ENCODE assay signal across 14 cellular contexts in the genomic region with DNA sequence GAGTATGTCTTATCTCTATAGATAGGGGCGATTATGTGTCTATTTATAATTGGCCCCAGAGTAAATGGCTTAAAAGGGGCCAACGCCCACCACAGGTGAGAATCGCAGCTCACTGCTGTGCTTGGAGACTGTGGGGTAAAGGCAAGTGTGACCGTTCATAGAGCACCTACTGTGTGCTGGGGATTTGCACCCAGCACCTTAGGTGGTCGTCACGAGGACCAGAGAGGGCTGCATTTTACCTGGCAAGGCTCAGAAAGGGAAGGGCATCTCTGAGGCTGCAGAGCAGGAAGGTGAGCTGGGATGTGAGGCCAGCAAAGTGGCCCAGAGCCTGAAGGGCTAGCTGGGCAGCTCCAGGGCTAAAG. TPM values are rescaled to one million over a fixed set of nuclear protein-coding genes. Genes with fewer than 3 reads are reported as not detected.
A peak's percentile ranks its signal among the peaks of the same experiment; 100 is the strongest.
DNase-seq lines count a peak whose midpoint lies in the region; ATAC-seq, FAIRE-seq and TF ChIP-seq lines count a peak whose summit lies in the region.
"Had no signal": no experiment of that assay in that cellular context is flagged by ENCODE, and none has a peak within 500 bp of the region (broad histone marks: within the 10 kb centered on the region; RNA-seq: fewer than 3 reads in every experiment).

No MANE protein-coding gene starts in this region.

- peaks cover 1% of the 10 kb centered on the region for H3K27me3 Mint-ChIP-seq in activated naive CD4-positive, alpha-beta T cell treated with anti-CD3 and anti-CD28 coated beads, Interleukin-2, amount 50 U/mL, for 24 hours
- H3K27me3 Mint-ChIP-seq in activated CD4-positive, alpha-beta memory T cell treated with anti-CD3 and anti-CD28 coated beads, Interleukin-2, amount 10 ng/mL, durations not matched to agents 7 days and 5 days, result peaks cover 18% of the 10 kb centered on the region

- no peak overlapping the region for H2AFZ ChIP-seq in HepG2 (ENCODE audit: low read length)

- H3K36me3 ChIP-seq in HepG2 (replicated peaks in 1 of 2; ENCODE audit: control insufficient read depth in 1 of 2, insufficient read depth in 2 of 2, low read length in 2 of 2), result no peaks in the 10 kb centered on the region
- no peaks in the 10 kb centered on the region for H3K36me3 ChIP-seq in stomach
- H3K36me3 ChIP-seq: breast epithelium, sigmoid colon, WERI-Rb-1 had no signal

- CTCF ChIA-PET in activated CD4-positive, alpha-beta memory T cell treated with anti-CD3 and anti-CD28 coated beads, Interleukin-2, amount 10 ng/mL, durations not matched to agents 7 days and 5 days (lab: Charles Lee), result interaction anchor here (1.4 kb wide), 1 partner anchor 11 kb away, joined by 4 read pairs; no protein-coding TSS in a partner anchor
- CTCF ChIA-PET in HepG2 (lab: Yijun Ruan, JAX; ENCODE audit: low intra/inter-chr PET ratio, low total read pairs), result no interaction called here

- in situ Hi-C loops in HepG2 (cut with HindIII; ENCODE audit: extremely low pct_ligation_motif_present, low pct_unique_long_range_greater_than_20kb), result no loop called here

- no peaks in the 10 kb centered on the region for H3K79me2 ChIP-seq in HepG2 (ENCODE audit: insufficient read depth, low read length)

- H3K9me3 ChIP-seq in HepG2 (ENCODE audit: low read length) (no peaks in the 10 kb centered on the region), stomach (no peaks in the 10 kb centered on the region)
- H3K9me3 ChIP-seq: breast epithelium, sigmoid colon had no signal

- peak overlapping the region; percentile 100; the same call in 1 of the 2 replicates for H3K4me2 ChIP-seq in HepG2 (ENCODE audit: low read depth, low read length)

- H3K4me1 ChIP-seq in HepG2 (ENCODE audit: insufficient read depth, low read length) (peaks cover 27% of the 10 kb centered on the region), stomach (peaks cover 14 to 24% (median 17%) of the 10 kb centered on the region in 4 donors)

- H3K27ac ChIP-seq in HepG2 (ENCODE audit: extremely low read length, insufficient read depth, low read length), result no peak overlapping the region
- H3K27ac ChIP-seq in stomach, result no peak overlapping the region
- H3K27ac ChIP-seq: breast epithelium, sigmoid colon, WERI-Rb-1 had no signal

- POLR2A ChIA-PET in activated CD4-positive, alpha-beta memory T cell treated with anti-CD3 and anti-CD28 coated beads, Interleukin-2, amount 10 ng/mL, durations not matched to agents 7 days and 5 days (lab: Charles Lee), result interaction anchor here (1.1 kb wide), 1 partner anchor 67 kb away, joined by 3 read pairs; no protein-coding TSS in a partner anchor
- POLR2A ChIA-PET in HepG2 (lab: Yijun Ruan, JAX), result no interaction called here

- peak overlapping the region; percentile 59 for H3K4me3 Mint-ChIP-seq in activated naive CD4-positive, alpha-beta T cell treated with anti-CD3 and anti-CD28 coated beads, Interleukin-2, amount 50 U/mL, for 24 hours
- peak overlapping the region; percentile 43 for H3K4me3 Mint-ChIP-seq in activated CD4-positive, alpha-beta memory T cell treated with anti-CD3 and anti-CD28 coated beads, Interleukin-2, amount 10 ng/mL, durations not matched to agents 7 days and 5 days

- ATAC-seq in HepG2, result no peak

- no peaks in the 10 kb centered on the region for H4K20me1 ChIP-seq in HepG2 (ENCODE audit: insufficient read depth, low read length)

- whole genome bisulfite sequencing in HepG2 (ENCODE audit: low lambda C conversion rate), result 55% methylated on average over 6 of the region's 6 CpGs
- 21 to 42% (median 31%) methylated on average over 6 of the region's 6 CpGs for whole genome bisulfite sequencing in stomach, 5 donors

- H3K27me3 ChIP-seq in HepG2 (ENCODE audit: control insufficient read depth in 1 of 2, insufficient read depth in 2 of 2, low read length in 2 of 2) (peaks cover 5 to 31% of the 10 kb centered on the region in 2 experiments; a peak in 4 of 5 replicates), stomach (peaks cover 0 to 38% (median 21%) of the 10 kb centered on the region in 3 donors)

- no peak for TF ChIP-seq RAD21 in HepG2 (CRISPR knock-in tag; IDR thresholded peaks at IDR 0.05)

- peaks cover 39% of the 10 kb centered on the region for H3K4me1 Mint-ChIP-seq in activated naive CD4-positive, alpha-beta T cell treated with anti-CD3 and anti-CD28 coated beads, Interleukin-2, amount 50 U/mL, for 24 hours
- peaks cover 33% of the 10 kb centered on the region for H3K4me1 Mint-ChIP-seq in activated CD4-positive, alpha-beta memory T cell treated with anti-CD3 and anti-CD28 coated beads, Interleukin-2, amount 10 ng/mL, durations not matched to agents 7 days and 5 days

- TF ChIP-seq CTCF in HepG2 (CRISPR knock-in tag; IDR thresholded peaks at IDR 0.05) (no peak), stomach (IDR thresholded peaks at IDR 0.05) (no peak)

- FAIRE-seq in HepG2 (lab: Jason Lieb, UNC), result no peak

- no peak overlapping the region for H3K9ac ChIP-seq in HepG2 (ENCODE audit: insufficient read depth, low read depth, low read length)

- intact Hi-C loops in HepG2 (cut with micrococcal nuclease; ENCODE audit: unreplicated experiment), result no loop called here
- intact Hi-C loops in stomach (cut with DNase I; ENCODE audit: low total_unique reads), result no loop called here

- BruUV-seq in HepG2 (replicated peaks; lab: Mats Ljungman, UMichigan), result no TSS peak

- TF ChIP-seq EP300 in HepG2 (IDR thresholded peaks at IDR 0.05; ENCODE audit: low read depth in 2 of 2, low read length in 2 of 2) (no peak), HepG2 (CRISPR knock-in tag; IDR thresholded peaks at IDR 0.05; ENCODE audit: borderline replicate concordance) (no peak), stomach (IDR thresholded peaks at IDR 0.05) (no peak)

- no peaks in the 10 kb centered on the region for H3K36me3 Mint-ChIP-seq in activated naive CD4-positive, alpha-beta T cell treated with anti-CD3 and anti-CD28 coated beads, Interleukin-2, amount 50 U/mL, for 24 hours
- no peaks in the 10 kb centered on the region for H3K36me3 Mint-ChIP-seq in activated CD4-positive, alpha-beta memory T cell treated with anti-CD3 and anti-CD28 coated beads, Interleukin-2, amount 10 ng/mL, durations not matched to agents 7 days and 5 days (ENCODE audit: low read depth)

- no peak overlapping the region for H3K27ac Mint-ChIP-seq in activated naive CD4-positive, alpha-beta T cell treated with anti-CD3 and anti-CD28 coated beads, Interleukin-2, amount 50 U/mL, for 24 hours
- H3K27ac Mint-ChIP-seq in activated CD4-positive, alpha-beta memory T cell treated with anti-CD3 and anti-CD28 coated beads, Interleukin-2, amount 10 ng/mL, durations not matched to agents 7 days and 5 days, result no peak overlapping the region

- H3K4me3 ChIP-seq in HepG2 (replicated peaks in 1 of 3; ENCODE audit: insufficient read depth in 1 of 3, low read depth in 2 of 3, low read length in 3 of 3) (no peak overlapping the region), stomach (peak overlapping the region in 3 of 4 donors; percentile 37 to 48 (median 38))

- TF ChIP-seq POLR2A in HepG2 (IDR thresholded peaks at IDR 0.05; ENCODE audit: insufficient read depth in 1 of 2, low read depth in 2 of 2, low read length in 2 of 2) (no peak), stomach (IDR thresholded peaks at IDR 0.05) (no peak)

- no peaks in the 10 kb centered on the region for H3K9me3 Mint-ChIP-seq in activated naive CD4-positive, alpha-beta T cell treated with anti-CD3 and anti-CD28 coated beads, Interleukin-2, amount 50 U/mL, for 24 hours
- no peaks in the 10 kb centered on the region for H3K9me3 Mint-ChIP-seq in activated CD4-positive, alpha-beta memory T cell treated with anti-CD3 and anti-CD28 coated beads, Interleukin-2, amount 10 ng/mL, durations not matched to agents 7 days and 5 days

- DNase-seq in activated naive CD4-positive, alpha-beta T cell treated with Interleukin-2 at 50 U/mL for 16 hours, result no peak
- no peak for DNase-seq in activated CD4-positive, alpha-beta memory T cell treated with anti-CD3 and anti-CD28 coated beads, Interleukin-2, amount 10 ng/mL, durations not matched to agents 7 days and 5 days
- no peak for DNase-seq in HepG2 (ENCODE audit: low spot score)
- DNase-seq in stomach, result no peak
- DNase-seq in H4 (ENCODE audit: low spot score), result no peak
- DNase-seq in NCI-H748 treated with DMSO at 0.1 percent for 48 hours (lab: John Stamatoyannopoulos, UW), result no peak
- DNase-seq in NCI-H187 treated with DMSO at 0.1 percent for 48 hours (lab: John Stamatoyannopoulos, UW), result no peak
- DNase-seq: Kasumi-1, NCI-H146, NCI-H524, sigmoid colon, WERI-Rb-1 had no signal

TF ChIP-seq in HepG2, 621 proteins besides CTCF, POLR2A, EP300 and RAD21:
- TF ChIP-seq ZNF768 (CRISPR knock-in tag; IDR thresholded peaks at IDR 0.05) (peak; percentile 17; the same call in 1 of the 2 replicates), IKZF1 (IDR thresholded peaks at IDR 0.05) (no peak), ZKSCAN1 (IDR thresholded peaks at IDR 0.05; ENCODE audit: low read length) (peak; percentile 51; the same call in 1 of the 2 replicates), ZNF709 (CRISPR knock-in tag; IDR thresholded peaks at IDR 0.05) (no peak)

RNA-seq across cellular contexts. Expression of gene TCF20, which starts 13.8 kb away (rescaled TPM):
- 10 to 100 TPM; 73.2 to 77.3 TPM for total RNA-seq in activated CD4-positive, alpha-beta memory T cell treated with anti-CD3 and anti-CD28 coated beads, Interleukin-2, amount 10 ng/mL, durations not matched to agents 7 days and 5 days
- 23.7 and 25.7 TPM in 2 replicates for total RNA-seq in HepG2 (2016; rRNA removed; fragmentation: Illumina TruSeq; extraction: Trizol)
- 1.5 TPM in 2 replicates for total RNA-seq in HepG2 (2016; cell fraction: cytosol; rRNA removed; fragmentation: Illumina TruSeq; extraction: Trizol; ENCODE audit: low read depth)
- total RNA-seq in HepG2 (2016; cell fraction: insoluble cytoplasmic fraction; rRNA removed; fragmentation: Illumina TruSeq; extraction: Trizol), result 23.1 and 26.1 TPM in 2 replicates
- 7.4 and 8.3 TPM in 2 replicates for total RNA-seq in HepG2 (2016; cell fraction: membrane; rRNA removed; fragmentation: Illumina TruSeq; extraction: Trizol)
- 19.0 and 20.9 TPM in 2 replicates for total RNA-seq in HepG2 (2016; cell fraction: nucleus; rRNA removed; fragmentation: Illumina TruSeq; extraction: Trizol)
- polyA plus RNA-seq in HepG2 (2011; rRNA removed), result 12.8 and 15.8 TPM in 2 replicates
- polyA plus RNA-seq in HepG2 (2011; cell fraction: cytosol; rRNA removed), result 12.1 and 14.1 TPM in 2 replicates
- polyA plus RNA-seq in HepG2 (2011; cell fraction: nucleus; rRNA removed), result 14.6 and 15.9 TPM in 2 replicates
- 13.0 and 16.5 TPM in 2 replicates for polyA plus RNA-seq in HepG2 (2012)
- polyA plus RNA-seq in HepG2 (2016; cell fraction: cytosol; fragmentation: Illumina TruSeq; extraction: Trizol; ENCODE audit: low read depth), result 0.41 and 0.70 TPM in 2 replicates
- 16.1 and 17.1 TPM in 2 replicates for polyA plus RNA-seq in HepG2 (2016; cell fraction: insoluble cytoplasmic fraction; fragmentation: Illumina TruSeq; extraction: Trizol; ENCODE audit: low read depth)
- 2.3 and 2.6 TPM in 2 replicates for polyA plus RNA-seq in HepG2 (2016; cell fraction: membrane; fragmentation: Illumina TruSeq; extraction: Trizol; ENCODE audit: low read depth)
- polyA plus RNA-seq in HepG2 (2016; cell fraction: nucleus; fragmentation: Illumina TruSeq; extraction: Trizol; ENCODE audit: insufficient read depth, low read depth), result 16.7 and 20.2 TPM in 2 replicates
- polyA minus RNA-seq in HepG2 (2011; rRNA and poly(A)+ RNA removed; ENCODE audit: low replicate concordance), result 35.6 and 52.5 TPM in 2 replicates
- 20.2 and 25.1 TPM in 2 replicates for polyA minus RNA-seq in HepG2 (2011; cell fraction: cytosol; rRNA and poly(A)+ RNA removed)
- polyA minus RNA-seq in HepG2 (2011; cell fraction: nucleus; rRNA and poly(A)+ RNA removed), result 24.6 and 30.6 TPM in 2 replicates
- total RNA-seq in stomach, result 10 to 100 TPM; 11.1 to 50.0 (median 37.5) TPM
- 10 to 100 TPM in 1 of 3 donors, 1 to 10 TPM in 2; 5.8 to 11.0 (median 7.3) TPM for polyA plus RNA-seq in stomach
- total RNA-seq in H4 (2014; rRNA removed; shearing (Covaris generic)), result 17.8 and 23.5 TPM in 2 replicates

Comparison
In these comparisons a context has a peak if more than half of its experiments do, and no peak if none do; other contexts are left out.
1. H3K4me3 ChIP-seq: peak in stomach (3 of 4); none in HepG2 (0 of 3).